Comparison of ENCODE assay signal across 21 cellular contexts in genomic region chr1:198741744-198742143, GRCh38.
DNase-seq lines count a peak whose midpoint lies in the region; ATAC-seq, FAIRE-seq and TF ChIP-seq lines count a peak whose summit lies in the region.
"Had no signal": no experiment of that assay in that cellular context is flagged by ENCODE, and none has a peak within 500 bp of the region (broad histone marks: within the 10 kb centered on the region; RNA-seq: fewer than 3 reads in every experiment).

No MANE protein-coding gene starts in this region.

- no peak overlapping the region for H3K4me3 Mint-ChIP-seq in CD4-positive, CD25-positive, alpha-beta regulatory T cell
- H3K4me3 Mint-ChIP-seq: nephron had no signal

- intact Hi-C loops in PC-9 (cut with micrococcal nuclease; ENCODE audit: unreplicated experiment) (no loop called here), right cardiac atrium (cut with DNase I) (no loop called here)

- BruUV-seq in PC-9 (replicated peaks; lab: Mats Ljungman, UMichigan), result no TSS peak

- FAIRE-seq in GM12892 (lab: Jason Lieb, UNC), result no peak

- no peak for TF ChIP-seq CTCF in PC-9 (conservative IDR thresholded peaks at IDR 0.05)
- TF ChIP-seq CTCF in foreskin keratinocyte (conservative IDR thresholded peaks at IDR 0.05), result no peak

- no peak overlapping the region for H3K27ac ChIP-seq in CD4-positive, CD25-positive, alpha-beta regulatory T cell (ENCODE audit: insufficient read depth, low read length, poor library complexity, severe bottlenecking)
- H3K27ac ChIP-seq in PC-9 (no peak overlapping the region), foreskin keratinocyte (no peak overlapping the region), right cardiac atrium (ENCODE audit: low read length) (no peak overlapping the region)
- H3K27ac ChIP-seq: KMS-11, left ventricle myocardium inferior, right atrium auricular region, vagina had no signal

- H3K9me2 ChIP-seq in PC-9 (ENCODE audit: insufficient read depth), result no peaks in the 10 kb centered on the region

- H3K4me1 ChIP-seq in CD4-positive, CD25-positive, alpha-beta regulatory T cell (ENCODE audit: control insufficient read depth, insufficient read depth, low read length, poor library complexity, severe bottlenecking), result peaks cover 23% of the 10 kb centered on the region
- H3K4me1 ChIP-seq in PC-9 (replicated peaks; ENCODE audit: insufficient read depth), result no peaks in the 10 kb centered on the region
- no peaks in the 10 kb centered on the region for H3K4me1 ChIP-seq in foreskin keratinocyte
- H3K4me1 ChIP-seq in right cardiac atrium (ENCODE audit: control insufficient read depth, insufficient read depth, low read length), result no peaks in the 10 kb centered on the region
- H3K4me1 ChIP-seq: left ventricle myocardium inferior, right atrium auricular region, vagina had no signal

- H3K36me3 Mint-ChIP-seq in CD4-positive, CD25-positive, alpha-beta regulatory T cell, result peaks cover 51% of the 10 kb centered on the region

- no peaks in the 10 kb centered on the region for H3K27me3 Mint-ChIP-seq in CD4-positive, CD25-positive, alpha-beta regulatory T cell

- H3K27me3 ChIP-seq in CD4-positive, CD25-positive, alpha-beta regulatory T cell (ENCODE audit: control insufficient read depth, insufficient read depth, low read length), result no peaks in the 10 kb centered on the region
- H3K27me3 ChIP-seq in PC-9 (ENCODE audit: insufficient read depth, low read depth), result no peaks in the 10 kb centered on the region
- H3K27me3 ChIP-seq in foreskin keratinocyte, result no peaks in the 10 kb centered on the region
- no peaks in the 10 kb centered on the region for H3K27me3 ChIP-seq in right cardiac atrium (ENCODE audit: control insufficient read depth, insufficient read depth)
- H3K27me3 ChIP-seq: right atrium auricular region, vagina had no signal

- H3K9me3 Mint-ChIP-seq in CD4-positive, CD25-positive, alpha-beta regulatory T cell, result peaks cover 0 to 9% (median 0%) of the 10 kb centered on the region in 7 donors

- H3K9me3 ChIP-seq in CD4-positive, CD25-positive, alpha-beta regulatory T cell (ENCODE audit: control insufficient read depth in 2 of 2, low read length in 2 of 2), result no peaks in the 10 kb centered on the region
- H3K9me3 ChIP-seq in PC-9 (ENCODE audit: insufficient read depth, low read depth), result no peaks in the 10 kb centered on the region
- H3K9me3 ChIP-seq in right cardiac atrium (ENCODE audit: control insufficient read depth, low read length), result no peaks in the 10 kb centered on the region
- H3K9me3 ChIP-seq: vagina had no signal

- CTCF ChIA-PET in PC-9 (lab: Charles Lee), result no interaction called here

- H3K4me3 ChIP-seq in CD4-positive, CD25-positive, alpha-beta regulatory T cell (ENCODE audit: low read depth, low read length), result no peak overlapping the region
- H3K4me3 ChIP-seq in PC-9 (no peak overlapping the region), right cardiac atrium (ENCODE audit: low read length) (no peak overlapping the region)
- H3K4me3 ChIP-seq: left ventricle myocardium inferior, right atrium auricular region, vagina had no signal

- peak overlapping the region; percentile 6; the same call in 1 of the 2 replicates for H2AFZ ChIP-seq in PC-9

- no peak for ATAC-seq in CD4-positive, CD25-positive, alpha-beta regulatory T cell (ENCODE audit: low read depth in 2 of 2)
- peak; percentile 20 for ATAC-seq in foreskin keratinocyte
- ATAC-seq in right cardiac atrium, result no peak
- ATAC-seq: Right ventricle myocardium inferior had no signal

- no peak for TF ChIP-seq POLR2A in GM12892 (IDR thresholded peaks at IDR 0.05; ENCODE audit: low read depth, low read length)

- H3F3A ChIP-seq in PC-9 (ENCODE audit: insufficient read depth, low read depth), result no peaks in the 10 kb centered on the region

- H3K36me3 ChIP-seq in CD4-positive, CD25-positive, alpha-beta regulatory T cell (ENCODE audit: control insufficient read depth, insufficient read depth, low read length), result peaks cover 99% of the 10 kb centered on the region
- H3K36me3 ChIP-seq in PC-9 (ENCODE audit: low read depth), result no peaks in the 10 kb centered on the region
- H3K36me3 ChIP-seq: left ventricle myocardium inferior, right atrium auricular region, vagina had no signal

- peaks cover 36 to 58% (median 49%) of the 10 kb centered on the region in 4 donors for H3K4me1 Mint-ChIP-seq in CD4-positive, CD25-positive, alpha-beta regulatory T cell
- H3K4me1 Mint-ChIP-seq: nephron had no signal

- H3K27ac Mint-ChIP-seq in CD4-positive, CD25-positive, alpha-beta regulatory T cell, result peak overlapping the region in 2 of 3 donors; percentile 44 to 80
- H3K27ac Mint-ChIP-seq: nephron had no signal

- 60% methylated on average over 3 of the region's 3 CpGs for WGBS in right cardiac atrium

- no peak overlapping the region for H3K4me2 ChIP-seq in PC-9
- H3K4me2 ChIP-seq: KMS-11 had no signal

- no peaks in the 10 kb centered on the region for H4K20me1 ChIP-seq in PC-9 (ENCODE audit: insufficient read depth)

- POLR2A ChIA-PET in PC-9 (lab: Charles Lee; ENCODE audit: unreplicated experiment), result no interaction called here

- DNase-seq in CD4-positive, CD25-positive, alpha-beta regulatory T cell, result no peak
- DNase-seq in Daoy (ENCODE audit: low read depth) (peak; percentile 4), PC-9 (no peak), foreskin keratinocyte (no peak), right cardiac atrium (no peak), GM12892 (ENCODE audit: insufficient read length) (no peak), pons (ENCODE audit: low spot score) (no peak)
- DNase-seq: activated CD8-positive, alpha-beta memory T cell treated with anti-CD3 and anti-CD28 coated beads for 24 hours; erythroblast; H7; hippocampal formation; left ventricle myocardium inferior; NCI-H187; NCI-H774; stimulated activated naive CD4-positive, alpha-beta T cell treated with Interleukin-2 at 50 U/mL for 16 hours; T1000 had no signal

- no peaks in the 10 kb centered on the region for H3K79me2 ChIP-seq in PC-9 (ENCODE audit: low read depth)
